Comparison of ENCODE assay signal across 1 cellular context in genomic region chr1:54671985-54672608, GRCh38.
TF ChIP-seq lines count a peak whose summit lies in the region.

No MANE protein-coding gene starts in this region.

TF ChIP-seq in HepG2, 621 proteins besides CTCF, POLR2A, EP300 and RAD21:
- TF ChIP-seq GABPB1 (CRISPR knock-in tag; IDR thresholded peaks at IDR 0.05) (peak; percentile 30; the same call in 1 of the 2 replicates), ZNF572 (CRISPR knock-in tag; IDR thresholded peaks at IDR 0.05) (peak; percentile 100), MAZ (IDR thresholded peaks at IDR 0.05; ENCODE audit: borderline replicate concordance, low read depth, low read length) (0 out of 2 replicates have a peak, but pooled peaks have one; percentile 27), MAZ (CRISPR knock-in tag; IDR thresholded peaks at IDR 0.05; ENCODE audit: low read depth) (no peak), FOSL1 (CRISPR knock-in tag; IDR thresholded peaks at IDR 0.05; ENCODE audit: borderline replicate concordance) (no peak), STAG1 (CRISPR knock-in tag; IDR thresholded peaks at IDR 0.05) (peak; percentile 88), SUZ12 (IDR thresholded peaks at IDR 0.05; ENCODE audit: low read depth, low read length) (0 out of 2 replicates have a peak, but pooled peaks have one; percentile 12), TCF7 (IDR thresholded peaks at IDR 0.05; ENCODE audit: low read depth) (no peak), GABPA (IDR thresholded peaks at IDR 0.05; ENCODE audit: low read depth, low read length) (no peak), GABPA (CRISPR knock-in tag; IDR thresholded peaks at IDR 0.05; ENCODE audit: low read depth) (peak; percentile 63), TEAD3 (CRISPR knock-in tag; optimal IDR thresholded peaks at IDR 0.05; ENCODE audit: borderline replicate concordance) (peak; percentile 45), SETDB1 (CRISPR knock-in tag; IDR thresholded peaks at IDR 0.05; ENCODE audit: borderline replicate concordance) (no peak), FOSL2 (CRISPR knock-in tag; IDR thresholded peaks at IDR 0.05) (0 out of 2 replicates have a peak, but pooled peaks have one; percentile 10), ZNF503 (CRISPR knock-in tag; IDR thresholded peaks at IDR 0.05) (no peak), ZNF232 (CRISPR knock-in tag; IDR thresholded peaks at IDR 0.05; ENCODE audit: borderline replicate concordance) (no peak), SMC3 (IDR thresholded peaks at IDR 0.05; ENCODE audit: low read length) (peak; percentile 97)
